30 cellular contexts compared by ENCODE assay signal in the genomic region with DNA sequence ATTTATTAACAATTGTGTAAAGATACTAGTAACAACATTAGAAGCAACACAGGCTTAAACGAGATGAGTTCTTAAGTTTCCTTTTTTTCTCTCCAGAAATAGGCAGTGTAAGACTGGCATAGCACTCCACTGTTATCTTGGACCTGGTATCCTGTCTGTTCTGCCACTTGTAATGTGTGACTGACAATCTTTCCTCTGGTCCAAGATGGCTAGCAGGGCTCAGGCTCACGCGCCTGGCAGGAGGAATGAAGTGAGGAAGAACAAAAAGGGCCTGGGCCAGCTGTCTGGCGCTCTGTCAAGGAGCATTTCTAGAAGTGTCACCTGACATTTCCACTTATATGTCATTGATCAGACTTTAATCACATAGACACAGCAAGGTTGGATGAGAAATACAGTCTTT. TPM values are rescaled to one million over a fixed set of nuclear protein-coding genes. Genes with fewer than 3 reads are reported as not detected.
DNase-seq lines count a peak whose midpoint lies in the region; ATAC-seq and TF ChIP-seq lines count a peak whose summit lies in the region.
"Had no signal": no experiment of that assay in that cellular context is flagged by ENCODE, and none has a peak within 500 bp of the region (broad histone marks: within the 10 kb centered on the region; RNA-seq: fewer than 3 reads in every experiment).

No MANE protein-coding gene starts in this region.

- H3K4me1 ChIP-seq in right cardiac atrium (ENCODE audit: control insufficient read depth, insufficient read depth, low read length) (no peaks in the 10 kb centered on the region), right atrium auricular region (no peaks in the 10 kb centered on the region), neuron (ENCODE audit: insufficient read depth, low read length) (no peaks in the 10 kb centered on the region)
- H3K4me1 ChIP-seq: BE2C had no signal

- no peaks in the 10 kb centered on the region for H3K27me3 Mint-ChIP-seq in stimulated activated memory B cell treated with anti-CD40 and anti-IgM and Interleukin-4, amounts not matched to agents 10 μg/mL and 1 μg/mL and 100 μg/mL, for 72 hours
- H3K27me3 Mint-ChIP-seq: CD4-positive, CD25-positive, alpha-beta regulatory T cell had no signal

- 58% methylated on average over 4 of the region's 4 CpGs for WGBS in right cardiac atrium

- H3K27me3 ChIP-seq in right cardiac atrium (ENCODE audit: control insufficient read depth, insufficient read depth) (no peaks in the 10 kb centered on the region), right atrium auricular region (no peaks in the 10 kb centered on the region), neuron (ENCODE audit: insufficient read depth, low read length) (no peaks in the 10 kb centered on the region)
- H3K27me3 ChIP-seq: BE2C, BLaER1 had no signal

- H3K36me3 Mint-ChIP-seq in stimulated activated memory B cell treated with anti-CD40 and anti-IgM and Interleukin-4, amounts not matched to agents 10 μg/mL and 1 μg/mL and 100 μg/mL, for 72 hours: no peaks in the 10 kb centered on the region
- H3K36me3 Mint-ChIP-seq: CD14-positive monocyte; CD4-positive, alpha-beta memory T cell; CD4-positive, CD25-positive, alpha-beta regulatory T cell; CD8-positive, alpha-beta memory T cell had no signal

- no peaks in the 10 kb centered on the region for H3K9me3 Mint-ChIP-seq in stimulated activated memory B cell treated with anti-CD40 and anti-IgM and Interleukin-4, amounts not matched to agents 10 μg/mL and 1 μg/mL and 100 μg/mL, for 72 hours
- H3K9me3 Mint-ChIP-seq: CD4-positive, alpha-beta memory T cell had no signal

- CTCF ChIA-PET in HEK293T (lab: Yijun Ruan, JAX): no interaction called here

- no peak for TF ChIP-seq CTCF in right atrium auricular region (IDR thresholded peaks at IDR 0.05)

- intact Hi-C loops in Right ventricle myocardium superior (cut with DNase I) (no loop called here), Right ventricle myocardium inferior (cut with DNase I) (no loop called here), right cardiac atrium (cut with DNase I) (no loop called here)

- H3K9me3 ChIP-seq in right cardiac atrium (ENCODE audit: control insufficient read depth, low read length) (no peaks in the 10 kb centered on the region), right atrium auricular region (no peaks in the 10 kb centered on the region), neuron (ENCODE audit: low read length) (no peaks in the 10 kb centered on the region)
- H3K9me3 ChIP-seq: BE2C had no signal

- no peak overlapping the region for H3K27ac ChIP-seq in right cardiac atrium (ENCODE audit: low read length)
- H3K27ac ChIP-seq in right atrium auricular region: no peak overlapping the region
- H3K27ac ChIP-seq: BLaER1 had no signal

- POLR2A ChIA-PET in HEK293T (lab: Yijun Ruan, JAX): no interaction called here

- H3K27ac Mint-ChIP-seq in stimulated activated memory B cell treated with anti-CD40 and anti-IgM and Interleukin-4, amounts not matched to agents 10 μg/mL and 1 μg/mL and 100 μg/mL, for 72 hours: peak overlapping the region; percentile 35
- H3K27ac Mint-ChIP-seq: CD14-positive monocyte; CD4-positive, alpha-beta memory T cell; CD4-positive, CD25-positive, alpha-beta regulatory T cell had no signal

- H3K4me3 ChIP-seq in right cardiac atrium (ENCODE audit: low read length) (no peak overlapping the region), right atrium auricular region (no peak overlapping the region), neuron (ENCODE audit: low read length) (no peak overlapping the region)
- H3K4me3 ChIP-seq: BLaER1, GM12878 had no signal

- H2AFZ ChIP-seq in neuron (ENCODE audit: low read depth, low read length): peak overlapping the region; percentile 4

- DNase-seq in Right ventricle myocardium superior (peak; percentile 45), Right ventricle myocardium inferior (ENCODE audit: missing footprints) (no peak), right cardiac atrium (peak in 1 of 3 donors; percentile 50), right atrium auricular region (ENCODE audit: low spot score) (no peak), HEK293T (ENCODE audit: extremely low spot score) (no peak)
- DNase-seq: 8988T; ACHN; BE2C; C1 segment of cervical spinal cord; CD4-positive, alpha-beta memory T cell; CD4-positive, CD25-positive, alpha-beta regulatory T cell; CD8-positive, alpha-beta memory T cell; COR-L47; DMS 273 treated with DMSO at 0.1 percent for 48 hours; DMS153; DMS53; DMS79; DND-41; EL; GDM1 had no signal

- peaks cover 13% of the 10 kb centered on the region for H3K4me1 Mint-ChIP-seq in stimulated activated memory B cell treated with anti-CD40 and anti-IgM and Interleukin-4, amounts not matched to agents 10 μg/mL and 1 μg/mL and 100 μg/mL, for 72 hours
- H3K4me1 Mint-ChIP-seq: CD4-positive, alpha-beta memory T cell; CD4-positive, CD25-positive, alpha-beta regulatory T cell; CD8-positive, alpha-beta memory T cell had no signal

- H3K36me3 ChIP-seq in right atrium auricular region (no peaks in the 10 kb centered on the region), neuron (ENCODE audit: insufficient read depth, low read length) (no peaks in the 10 kb centered on the region)
- H3K36me3 ChIP-seq: BE2C, BLaER1 had no signal

- ATAC-seq in Right ventricle myocardium superior (ENCODE audit: poor library complexity): peak; percentile 55
- no peak for ATAC-seq in Right ventricle myocardium inferior
- peak; percentile 58 to 74 for ATAC-seq in right cardiac atrium
- no peak for ATAC-seq in stimulated activated memory B cell treated with anti-CD40 and anti-IgM and Interleukin-4, amounts not matched to agents 10 μg/mL and 1 μg/mL and 100 μg/mL, for 72 hours
- ATAC-seq in HG02973 (IDR thresholded peaks at IDR 0.05; ENCODE audit: unreplicated experiment): no peak
- ATAC-seq: GM12878 had no signal

- no peak overlapping the region for H3K4me3 Mint-ChIP-seq in stimulated activated memory B cell treated with anti-CD40 and anti-IgM and Interleukin-4, amounts not matched to agents 10 μg/mL and 1 μg/mL and 100 μg/mL, for 72 hours
- H3K4me3 Mint-ChIP-seq: CD14-positive monocyte; CD4-positive, alpha-beta memory T cell; CD4-positive, CD25-positive, alpha-beta regulatory T cell; CD8-positive, alpha-beta memory T cell had no signal

TF ChIP-seq in HEK293T, 16 proteins besides CTCF, POLR2A, EP300 and RAD21:
- TF ChIP-seq CTBP1 (IDR thresholded peaks at IDR 0.05; ENCODE audit: borderline replicate concordance): no peak
- TF ChIP-seq FOXK2 (IDR thresholded peaks at IDR 0.05): no peak
- no peak for TF ChIP-seq TARDBP (IDR thresholded peaks at IDR 0.05)
- no peak for TF ChIP-seq SUZ12 (IDR thresholded peaks at IDR 0.05)
- no peak for TF ChIP-seq SP1 (IDR thresholded peaks at IDR 0.05)
- no peak for TF ChIP-seq L3MBTL2 (conservative IDR thresholded peaks at IDR 0.05)
- TF ChIP-seq BHLHE40 (IDR thresholded peaks at IDR 0.05; ENCODE audit: borderline replicate concordance): no peak
- no peak for TF ChIP-seq HDGF (IDR thresholded peaks at IDR 0.05; ENCODE audit: borderline replicate concordance)
- TF ChIP-seq LEF1 (IDR thresholded peaks at IDR 0.05; ENCODE audit: borderline replicate concordance): no peak
- TF ChIP-seq FOXA1 (IDR thresholded peaks at IDR 0.05): no peak
- no peak for TF ChIP-seq FOXM1 (IDR thresholded peaks at IDR 0.05; ENCODE audit: borderline replicate concordance)
- no peak for TF ChIP-seq ZNF384 (IDR thresholded peaks at IDR 0.05)
- no peak for TF ChIP-seq NFRKB (IDR thresholded peaks at IDR 0.05)
- TF ChIP-seq ARNT (IDR thresholded peaks at IDR 0.05): no peak
TF ChIP-seq in HEK293T: peak in this region for 0.

RNA-seq across cellular contexts. Expression of a gene that starts 31.6 kb away (rescaled TPM):
- total RNA-seq in Right ventricle myocardium superior (not detected), Right ventricle myocardium inferior (not detected), right cardiac atrium (not detected), right atrium auricular region (not detected)
- not detected for polyA plus RNA-seq in right cardiac atrium
- total RNA-seq: A673; CD4-positive, alpha-beta memory T cell; CD4-positive, CD25-positive, alpha-beta regulatory T cell; CD8-positive, alpha-beta memory T cell; Daoy; G401; GM12878 had no signal
- polyA plus RNA-seq: AG04450; CD14-positive monocyte; CD4-positive, alpha-beta memory T cell; CD4-positive, CD25-positive, alpha-beta regulatory T cell; CD8-positive, alpha-beta memory T cell; GM12878 had no signal

Comparison
In these comparisons a context has a peak if more than half of its experiments do, and no peak if none do; other contexts are left out.
1. ATAC-seq: peak in Right ventricle myocardium superior (single experiment) and right cardiac atrium (2 of 2); none in Right ventricle myocardium inferior (single experiment), stimulated activated memory B cell treated with anti-CD40 and anti-IgM and Interleukin-4, amounts not matched to agents 10 μg/mL and 1 μg/mL and 100 μg/mL, for 72 hours (single experiment) and HG02973 (single experiment).